13 cellular contexts compared by ENCODE assay signal in the genomic region with DNA sequence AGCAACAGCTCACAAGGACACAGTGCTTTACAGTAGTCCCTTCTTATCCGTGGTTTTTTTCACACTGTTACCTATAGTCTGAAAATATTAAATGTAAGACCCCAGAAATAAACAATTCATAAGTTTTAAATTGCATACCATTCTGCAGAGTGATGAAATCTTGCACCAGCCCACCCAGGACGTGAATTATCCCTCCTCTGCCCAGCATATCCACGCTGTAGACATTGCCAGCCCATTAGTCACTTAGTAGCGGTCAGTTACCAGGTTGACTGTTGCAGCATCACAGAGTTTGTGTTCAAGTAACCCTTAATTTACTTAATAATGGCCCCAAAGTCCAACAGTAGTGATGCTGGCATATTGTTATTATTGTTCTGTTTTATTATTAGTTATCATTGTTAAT. TPM values are rescaled to one million over a fixed set of nuclear protein-coding genes. Genes with fewer than 3 reads are reported as not detected.
DNase-seq lines count a peak whose midpoint lies in the region; TF ChIP-seq lines count a peak whose summit lies in the region.
"Had no signal": no experiment of that assay in that cellular context is flagged by ENCODE, and none has a peak within 500 bp of the region (broad histone marks: within the 10 kb centered on the region; RNA-seq: fewer than 3 reads in every experiment).

No MANE protein-coding gene starts in this region.

- peaks cover 47% of the 10 kb centered on the region for H3K4me1 ChIP-seq in SJCRH30

- H3K4me3 ChIP-seq in SJCRH30 (no peak overlapping the region), retinal pigment epithelial cell (ENCODE audit: low read length) (no peak overlapping the region)

- H3K4me1 Mint-ChIP-seq in activated CD4-positive, alpha-beta T cell treated with anti-CD3 and anti-CD28 coated beads, Interleukin-2, amount 10 ng/mL, durations not matched to agents 7 days and 5 days = peaks cover 27% of the 10 kb centered on the region

- no peak overlapping the region for H3K4me3 Mint-ChIP-seq in activated CD4-positive, alpha-beta T cell treated with anti-CD3 and anti-CD28 coated beads, Interleukin-2, amount 10 ng/mL, durations not matched to agents 7 days and 5 days
- H3K4me3 Mint-ChIP-seq: activated CD4-positive, alpha-beta memory T cell treated with anti-CD3 and anti-CD28 coated beads, Interleukin-2, amount 10 ng/mL, durations not matched to agents 7 days and 5 days; stimulated activated memory B cell treated with anti-CD40 and anti-IgM and Interleukin-4, amounts not matched to agents 10 μg/mL and 1 μg/mL and 100 μg/mL, for 72 hours; T-cell had no signal

- CTCF ChIA-PET in activated CD4-positive, alpha-beta T cell treated with anti-CD3 and anti-CD28 coated beads, Interleukin-2, amount 10 ng/mL, durations not matched to agents 7 days and 5 days (lab: Charles Lee) = interaction anchor here (1.0 to 1.4 kb wide), 3 partner anchors 8 to 13 kb away, joined by 3 to 4 read pairs (median 3); no protein-coding TSS in a partner anchor

- H3K9me3 ChIP-seq in SJCRH30 (replicated peaks) = no peaks in the 10 kb centered on the region

- H3K27ac ChIP-seq in SJCRH30 = peak overlapping the region; percentile 84

- H3K36me3 ChIP-seq in SJCRH30 = no peaks in the 10 kb centered on the region

- H3K36me3 Mint-ChIP-seq in activated CD4-positive, alpha-beta T cell treated with anti-CD3 and anti-CD28 coated beads, Interleukin-2, amount 10 ng/mL, durations not matched to agents 7 days and 5 days (ENCODE audit: low read depth) = no peaks in the 10 kb centered on the region
- H3K36me3 Mint-ChIP-seq: stimulated activated memory B cell treated with anti-CD40 and anti-IgM and Interleukin-4, amounts not matched to agents 10 μg/mL and 1 μg/mL and 100 μg/mL, for 72 hours; T-cell had no signal

- peaks cover 47% of the 10 kb centered on the region for H3K27me3 Mint-ChIP-seq in activated CD4-positive, alpha-beta T cell treated with anti-CD3 and anti-CD28 coated beads, Interleukin-2, amount 10 ng/mL, durations not matched to agents 7 days and 5 days

- DNase-seq in GM04503 (ENCODE audit: low read depth) (peak; percentile 54), SJCRH30 (peak; percentile 52 to 57), fibroblast of peridontal ligament (ENCODE audit: extremely low read depth) (peak; percentile 64), retinal pigment epithelial cell (ENCODE audit: low read depth) (peak; percentile 58), nucleus accumbens (lab: John Stamatoyannopoulos, UW) (no peak), Kasumi-1 (lab: John Stamatoyannopoulos, UW) (no peak), iPS-NIHi11 (ENCODE audit: low spot score) (no peak)
- DNase-seq in activated CD4-positive, alpha-beta T cell treated with anti-CD3 and anti-CD28 coated beads, Interleukin-2, amount 10 ng/mL, durations not matched to agents 7 days and 5 days = no peak
- DNase-seq: activated CD4-positive, alpha-beta memory T cell treated with anti-CD3 and anti-CD28 coated beads, Interleukin-2, amount 10 ng/mL, durations not matched to agents 7 days and 5 days; activated naive CD4-positive, alpha-beta T cell treated with anti-CD3 and anti-CD28 coated beads, Interleukin-2, amount 50 U/mL, for 16 hours; NCI-H1417 treated with DMSO at 0.1 percent for 48 hours; T-cell had no signal

- POLR2A ChIA-PET in activated CD4-positive, alpha-beta T cell treated with anti-CD3 and anti-CD28 coated beads, Interleukin-2, amount 10 ng/mL, durations not matched to agents 7 days and 5 days (lab: Charles Lee) = no interaction called here

- H3K27ac Mint-ChIP-seq in activated CD4-positive, alpha-beta T cell treated with anti-CD3 and anti-CD28 coated beads, Interleukin-2, amount 10 ng/mL, durations not matched to agents 7 days and 5 days = no peak overlapping the region
- H3K27ac Mint-ChIP-seq: activated CD4-positive, alpha-beta memory T cell treated with anti-CD3 and anti-CD28 coated beads, Interleukin-2, amount 10 ng/mL, durations not matched to agents 7 days and 5 days; stimulated activated memory B cell treated with anti-CD40 and anti-IgM and Interleukin-4, amounts not matched to agents 10 μg/mL and 1 μg/mL and 100 μg/mL, for 72 hours; T-cell had no signal

- no peak for TF ChIP-seq CTCF in retinal pigment epithelial cell (conservative IDR thresholded peaks at IDR 0.05; ENCODE audit: low read depth, low read length)

- no peaks in the 10 kb centered on the region for H3K9me3 Mint-ChIP-seq in activated CD4-positive, alpha-beta T cell treated with anti-CD3 and anti-CD28 coated beads, Interleukin-2, amount 10 ng/mL, durations not matched to agents 7 days and 5 days
- H3K9me3 Mint-ChIP-seq: activated CD4-positive, alpha-beta memory T cell treated with anti-CD3 and anti-CD28 coated beads, Interleukin-2, amount 10 ng/mL, durations not matched to agents 7 days and 5 days; stimulated activated memory B cell treated with anti-CD40 and anti-IgM and Interleukin-4, amounts not matched to agents 10 μg/mL and 1 μg/mL and 100 μg/mL, for 72 hours; T-cell had no signal

- H3K27me3 ChIP-seq in SJCRH30 = no peaks in the 10 kb centered on the region

RNA-seq across cellular contexts. Expression of gene CLTCL1, which starts 3.6 kb away (rescaled TPM):
- total RNA-seq in SJCRH30 (2014; rRNA removed; shearing (Covaris generic)) = 7.1 and 7.5 TPM in 2 replicates
- total RNA-seq in activated CD4-positive, alpha-beta T cell treated with anti-CD3 and anti-CD28 coated beads, Interleukin-2, amount 10 ng/mL, durations not matched to agents 7 days and 5 days = under 1 TPM; 0.62 to 0.69 TPM

Comparison
In these comparisons a context has a peak if more than half of its experiments do, and no peak if none do; other contexts are left out.
1. DNase-seq: peak in GM04503 (single experiment), SJCRH30 (2 of 2), fibroblast of peridontal ligament (single experiment) and retinal pigment epithelial cell (single experiment); none in activated CD4-positive, alpha-beta T cell treated with anti-CD3 and anti-CD28 coated beads, Interleukin-2, amount 10 ng/mL, durations not matched to agents 7 days and 5 days (single experiment), nucleus accumbens (0 of 56), Kasumi-1 (0 of 2) and iPS-NIHi11 (single experiment).